In genomic region chr13:39751805-39752204, GRCh38 we compare ENCODE assay signal across 24 cellular contexts.
"Had no signal": no experiment of that assay in that cellular context is flagged by ENCODE, and none has a peak within 500 bp of the region (broad histone marks: within the 10 kb centered on the region; RNA-seq: fewer than 3 reads in every experiment).

No MANE protein-coding gene starts in this region.

- H3K9me3 ChIP-seq: gastrocnemius medialis, prostate gland, right atrium auricular region, sigmoid colon, spleen, testis had no signal

- FAIRE-seq: keratinocyte had no signal

- H3K4me3 ChIP-seq: dorsolateral prefrontal cortex, gastrocnemius medialis, prostate gland, right atrium auricular region, sigmoid colon, spleen, testis, tibial artery had no signal

- H3K27ac ChIP-seq: dorsolateral prefrontal cortex, gastrocnemius medialis, prostate gland, right atrium auricular region, sigmoid colon, spleen, testis, tibial artery had no signal

- H3K36me3 ChIP-seq: gastrocnemius medialis, prostate gland had no signal

- H3K27ac Mint-ChIP-seq: naive thymus-derived CD4-positive, alpha-beta T cell; nephron; stimulated activated memory B cell treated with anti-CD40 and anti-IgM and Interleukin-4, amounts not matched to agents 10 μg/mL and 1 μg/mL and 100 μg/mL, for 72 hours; type B pancreatic cell had no signal

- H3K4me1 ChIP-seq: gastrocnemius medialis, prostate gland, right atrium auricular region, sigmoid colon, spleen, testis, tibial artery had no signal

- H3K27me3 ChIP-seq: dorsolateral prefrontal cortex, gastrocnemius medialis, right atrium auricular region, sigmoid colon, spleen, testis, tibial artery had no signal

- ATAC-seq: esophagus mucosa; gastrocnemius medialis; naive thymus-derived CD4-positive, alpha-beta T cell; stimulated activated memory B cell treated with anti-CD40 and anti-IgM and Interleukin-4, amounts not matched to agents 10 μg/mL and 1 μg/mL and 100 μg/mL, for 72 hours; stimulated activated naive CD8-positive, alpha-beta T cell treated with anti-CD3 and anti-CD28 coated beads, Interleukin-15, Interleukin-2, amounts not matched to agents 100 U/mL and 50 U/mL, for 24 hours had no signal

- H3K4me3 Mint-ChIP-seq: naive thymus-derived CD4-positive, alpha-beta T cell; nephron; stimulated activated memory B cell treated with anti-CD40 and anti-IgM and Interleukin-4, amounts not matched to agents 10 μg/mL and 1 μg/mL and 100 μg/mL, for 72 hours; type B pancreatic cell had no signal

- H3K4me1 Mint-ChIP-seq: naive thymus-derived CD4-positive, alpha-beta T cell; nephron; stimulated activated memory B cell treated with anti-CD40 and anti-IgM and Interleukin-4, amounts not matched to agents 10 μg/mL and 1 μg/mL and 100 μg/mL, for 72 hours had no signal

- DNase-seq: cortex of kidney; dorsolateral prefrontal cortex; effector CD4-positive, alpha-beta T cell; foreskin fibroblast; gastrocnemius medialis; head of caudate nucleus; mesendoderm; midbrain; naive thymus-derived CD4-positive, alpha-beta T cell; nucleus accumbens; sigmoid colon; spleen; stimulated activated CD4-positive, alpha-beta T cell treated with anti-CD3 and anti-CD28 coated beads, Interleukin-4, amount 100 ng/mL, for 4 hours; stimulated activated naive CD8-positive, alpha-beta T cell treated with anti-CD3 and anti-CD28 coated beads, Interleukin-15, Interleukin-2, amounts not matched to agents 100 U/mL and 50 U/mL, for 24 hours; substantia nigra; testis; tibial artery had no signal

- H3K27me3 Mint-ChIP-seq: naive thymus-derived CD4-positive, alpha-beta T cell; stimulated activated memory B cell treated with anti-CD40 and anti-IgM and Interleukin-4, amounts not matched to agents 10 μg/mL and 1 μg/mL and 100 μg/mL, for 72 hours; type B pancreatic cell had no signal
